Comparison of ENCODE assay signal across 11 cellular contexts in the genomic region with DNA sequence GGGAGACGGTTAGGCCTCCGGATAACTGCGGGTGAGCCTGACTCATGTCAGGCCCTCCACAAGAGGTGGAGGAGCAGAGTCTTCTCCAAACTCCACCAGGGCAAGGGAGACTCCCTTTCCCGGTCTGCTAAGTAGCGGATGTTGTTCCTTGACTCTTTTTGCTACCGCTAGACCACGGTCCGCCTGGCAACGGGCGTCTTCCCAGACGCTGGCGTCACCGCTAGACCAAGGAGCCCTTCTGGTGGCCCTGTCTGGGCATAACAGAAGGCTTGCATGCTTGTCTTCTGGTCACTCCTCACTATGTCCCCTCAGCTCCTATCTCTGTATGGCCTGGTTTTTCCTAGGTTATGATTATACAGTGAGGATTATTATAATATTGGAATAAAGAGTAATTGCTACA. TPM values are rescaled to one million over a fixed set of nuclear protein-coding genes. Genes with fewer than 3 reads are reported as not detected.
A peak's percentile ranks its signal among the peaks of the same experiment; 100 is the strongest.
DNase-seq lines count a peak whose midpoint lies in the region; ATAC-seq, FAIRE-seq and TF ChIP-seq lines count a peak whose summit lies in the region.
"Not testable (repeated sequence)": the region's sequence is repeated elsewhere in the genome, so short reads cannot be mapped to it uniquely, and the experiment has no call there.
"Had no signal": no experiment of that assay in that cellular context is flagged by ENCODE, and none has a peak within 500 bp of the region (broad histone marks: within the 10 kb centered on the region; RNA-seq: fewer than 3 reads in every experiment).

No MANE protein-coding gene starts in this region.

- not testable (repeated sequence) for H3K36me3 Mint-ChIP-seq in activated CD8-positive, alpha-beta memory T cell treated with anti-CD3 and anti-CD28 coated beads, Interleukin-2, amount 10 ng/mL, durations not matched to agents 7 days and 5 days; natural killer cell

- CTCF ChIA-PET in activated CD8-positive, alpha-beta memory T cell treated with anti-CD3 and anti-CD28 coated beads, Interleukin-2, amount 10 ng/mL, durations not matched to agents 7 days and 5 days (lab: Charles Lee): interaction anchor here (1.0 kb wide), 1 partner anchor 13 kb away, joined by 3 read pairs; no protein-coding TSS in a partner anchor

- not testable (repeated sequence) for TF ChIP-seq POLR2A in sigmoid colon (IDR thresholded peaks at IDR 0.05)

- H3K27me3 Mint-ChIP-seq in activated CD8-positive, alpha-beta memory T cell treated with anti-CD3 and anti-CD28 coated beads, Interleukin-2, amount 10 ng/mL, durations not matched to agents 7 days and 5 days: peaks cover 15% of the 10 kb centered on the region
- H3K27me3 Mint-ChIP-seq in natural killer cell (ENCODE audit: low read depth in 2 of 2): not testable (repeated sequence)

- H3K9ac ChIP-seq in kidney (ENCODE audit: low read length in 2 of 2): not testable (repeated sequence)

- H3K9me3 Mint-ChIP-seq in activated CD8-positive, alpha-beta memory T cell treated with anti-CD3 and anti-CD28 coated beads, Interleukin-2, amount 10 ng/mL, durations not matched to agents 7 days and 5 days (ENCODE audit: low read depth); natural killer cell: not testable (repeated sequence)

- peak; percentile 3 for DNase-seq in BE2C
- DNase-seq in activated CD8-positive, alpha-beta memory T cell treated with anti-CD3 and anti-CD28 coated beads, Interleukin-2, amount 10 ng/mL, durations not matched to agents 7 days and 5 days: peak; percentile 32
- peak; percentile 14 for DNase-seq in Right ventricle myocardium superior
- peak; percentile 36 for DNase-seq in kidney
- DNase-seq in natural killer cell: peak; percentile 7
- peak; percentile 37 for DNase-seq in sigmoid colon
- DNase-seq in ureter (ENCODE audit: low spot score): peak; percentile 26

- not testable (repeated sequence) for TF ChIP-seq EP300 in sigmoid colon (IDR thresholded peaks at IDR 0.05)

- intact Hi-C loops in Right ventricle myocardium superior (cut with DNase I); kidney (cut with DNase I); natural killer cell (cut with micrococcal nuclease); sigmoid colon (cut with DNase I): not testable (repeated sequence)

- not testable (repeated sequence) for ATAC-seq in activated CD8-positive, alpha-beta memory T cell treated with anti-CD3 and anti-CD28 coated beads, Interleukin-2, amount 10 ng/mL, durations not matched to agents 7 days and 5 days; Right ventricle myocardium superior (ENCODE audit: poor library complexity); natural killer cell

- not testable (repeated sequence) for H3K27ac Mint-ChIP-seq in activated CD8-positive, alpha-beta memory T cell treated with anti-CD3 and anti-CD28 coated beads, Interleukin-2, amount 10 ng/mL, durations not matched to agents 7 days and 5 days; natural killer cell

- 90% methylated on average over 13 of the region's 13 CpGs for WGBS in sigmoid colon, 2 donors

- not testable (repeated sequence) for H3K4me1 Mint-ChIP-seq in activated CD8-positive, alpha-beta memory T cell treated with anti-CD3 and anti-CD28 coated beads, Interleukin-2, amount 10 ng/mL, durations not matched to agents 7 days and 5 days
- peaks cover 16 to 36% of the 10 kb centered on the region in 2 donors for H3K4me1 Mint-ChIP-seq in natural killer cell

- H3K4me1 ChIP-seq in BE2C; kidney (ENCODE audit: control insufficient read depth in 1 of 2, insufficient read depth in 1 of 2, low read depth in 1 of 2, low read length in 2 of 2); sigmoid colon: not testable (repeated sequence)

- not testable (repeated sequence) for TF ChIP-seq CTCF in BE2C (IDR thresholded peaks at IDR 0.05; ENCODE audit: low read depth, low read length); kidney (IDR thresholded peaks at IDR 0.05; ENCODE audit: borderline replicate concordance, extremely low read depth, insufficient read depth); natural killer cell (IDR thresholded peaks at IDR 0.05); sigmoid colon (IDR thresholded peaks at IDR 0.05)

- not testable (repeated sequence) for H3K9me3 ChIP-seq in BE2C; kidney (ENCODE audit: control insufficient read depth in 1 of 2, low read length in 2 of 2); sigmoid colon

- not testable (repeated sequence) for H3K36me3 ChIP-seq in BE2C; kidney (ENCODE audit: control insufficient read depth in 1 of 2, insufficient read depth in 2 of 2, low read length in 2 of 2); sigmoid colon

- H3K4me3 Mint-ChIP-seq in activated CD8-positive, alpha-beta memory T cell treated with anti-CD3 and anti-CD28 coated beads, Interleukin-2, amount 10 ng/mL, durations not matched to agents 7 days and 5 days; natural killer cell: not testable (repeated sequence)

- FAIRE-seq in kidney (lab: Jason Lieb, UNC): not testable (repeated sequence)

- not testable (repeated sequence) for H3K27me3 ChIP-seq in BE2C
- peaks cover 0 to 32% (median 0%) of the 10 kb centered on the region in 3 donors for H3K27me3 ChIP-seq in sigmoid colon

- H3K4me3 ChIP-seq in BE2C (ENCODE audit: low read depth, low read length); kidney (ENCODE audit: low read length in 2 of 2); sigmoid colon: not testable (repeated sequence)

- not testable (repeated sequence) for H3K27ac ChIP-seq in kidney (ENCODE audit: low read depth in 2 of 2, low read length in 2 of 2); sigmoid colon

RNA-seq across cellular contexts. Expression of a gene that starts 15.4 kb away (rescaled TPM):
- not detected for polyA plus RNA-seq in BE2C (2012; ENCODE audit: insufficient read depth, insufficient read length, low read depth)
- 10 to 100 TPM; 28.3 to 49.2 TPM for total RNA-seq in activated CD8-positive, alpha-beta memory T cell treated with anti-CD3 and anti-CD28 coated beads, Interleukin-2, amount 10 ng/mL, durations not matched to agents 7 days and 5 days
- total RNA-seq in Right ventricle myocardium superior (43.6 TPM), kidney (4.9 TPM), natural killer cell (100 to 1,000 TPM; 227 to 325 (median 237) TPM), sigmoid colon (under 1 TPM in 2 of 4 donors, not detected in 2; 0.68 to 0.71 TPM), ureter (2.3 TPM)
- polyA plus RNA-seq in kidney (ENCODE audit: insufficient read depth, low read depth, low replicate concordance) (0.17 TPM), sigmoid colon (1 to 10 TPM in 1 of 3 donors, not detected in 2; 6.2 TPM)
- total RNA-seq: Calu3, GM23338 had no signal
- polyA plus RNA-seq: A549, GM23338 had no signal

RNA-seq across cellular contexts. Expression of a gene that starts 15.5 kb away (rescaled TPM):
- 3.5 TPM for polyA plus RNA-seq in BE2C (2012; ENCODE audit: insufficient read depth, insufficient read length, low read depth)
- total RNA-seq in activated CD8-positive, alpha-beta memory T cell treated with anti-CD3 and anti-CD28 coated beads, Interleukin-2, amount 10 ng/mL, durations not matched to agents 7 days and 5 days: 10 to 100 TPM; 20.5 to 41.4 TPM
- total RNA-seq in Right ventricle myocardium superior (13.9 TPM), kidney (6.1 TPM), natural killer cell (100 to 1,000 TPM; 268 to 327 (median 299) TPM), sigmoid colon (1 to 10 TPM in 2 of 4 donors, under 1 TPM in 2; 0.81 to 5.3 (median 0.95) TPM), ureter (4.3 TPM)
- polyA plus RNA-seq in kidney (ENCODE audit: insufficient read depth, low read depth, low replicate concordance) (0.75 TPM), sigmoid colon (1 to 10 TPM in 1 of 3 donors, not detected in 2; 4.6 TPM)
- total RNA-seq: Calu3, GM23338 had no signal
- polyA plus RNA-seq: A549, GM23338 had no signal

RNA-seq across cellular contexts. Expression of a gene that starts 16.0 kb away (rescaled TPM):
- not detected for polyA plus RNA-seq in BE2C (2012; ENCODE audit: insufficient read depth, insufficient read length, low read depth)
- under 1 TPM; 0.12 to 0.15 TPM for total RNA-seq in activated CD8-positive, alpha-beta memory T cell treated with anti-CD3 and anti-CD28 coated beads, Interleukin-2, amount 10 ng/mL, durations not matched to agents 7 days and 5 days
- total RNA-seq in Right ventricle myocardium superior: 0.11 TPM
- 5.0 TPM for total RNA-seq in kidney
- polyA plus RNA-seq in kidney (ENCODE audit: insufficient read depth, low read depth, low replicate concordance): 1.2 TPM
- total RNA-seq in natural killer cell: 10 to 100 TPM; 10.8 to 16.8 (median 16.0) TPM
- total RNA-seq in sigmoid colon: under 1 TPM in 2 of 4 donors, not detected in 2; 0.28 to 0.33 TPM
- 1 to 10 TPM; 1.2 to 4.8 (median 1.4) TPM for polyA plus RNA-seq in sigmoid colon
- total RNA-seq in ureter: 7.9 TPM
- total RNA-seq: Calu3; CD8-positive, alpha-beta T cell had no signal
- polyA plus RNA-seq: A549 had no signal

Comparison
In these comparisons a context has a peak if more than half of its experiments do, and no peak if none do; other contexts are left out.
1. RNA of a gene that starts 15.5 kb away (total RNA-seq): 268 to 327 TPM in natural killer cell; 20.5 to 41.4 TPM in activated CD8-positive, alpha-beta memory T cell treated with anti-CD3 and anti-CD28 coated beads, Interleukin-2, amount 10 ng/mL, durations not matched to agents 7 days and 5 days, 13.9 TPM in Right ventricle myocardium superior (single experiment), 6.1 TPM in kidney (single experiment), 4.3 TPM in ureter (single experiment) and 0.81 to 5.3 TPM in sigmoid colon; every median in the first group is over 4 times any median in the second.
2. Peak in every context shown above with its lines, with median percentiles within 50 percentile points of each other: DNase-seq.